Comparison of ENCODE assay signal across 10 cellular contexts in genomic region chr3:150255416-150255815, GRCh38.
A peak's percentile ranks its signal among the peaks of the same experiment; 100 is the strongest.
DNase-seq lines count a peak whose midpoint lies in the region; ATAC-seq and TF ChIP-seq lines count a peak whose summit lies in the region.
"Had no signal": no experiment of that assay in that cellular context is flagged by ENCODE, and none has a peak within 500 bp of the region (broad histone marks: within the 10 kb centered on the region; RNA-seq: fewer than 3 reads in every experiment).

No MANE protein-coding gene starts in this region.

- H3K79me2 ChIP-seq in mesendoderm (ENCODE audit: control insufficient read depth, insufficient read depth, low read length): no peaks in the 10 kb centered on the region

- H4K8ac ChIP-seq in mesendoderm (ENCODE audit: low read depth, low read length): no peak overlapping the region

- H3K79me1 ChIP-seq in mesendoderm (ENCODE audit: low read length): no peaks in the 10 kb centered on the region

- H2BK5ac ChIP-seq in mesendoderm (ENCODE audit: low read length): no peak overlapping the region

- no peak overlapping the region for H2BK120ac ChIP-seq in mesendoderm (ENCODE audit: low read depth, low read length)

- no peak overlapping the region for H2BK15ac ChIP-seq in mesendoderm (replicated peaks; ENCODE audit: low read depth)

- H4K5ac ChIP-seq in mesendoderm (ENCODE audit: low read length): no peak overlapping the region

- 28 to 32% methylated on average over 3 of the region's 3 CpGs for WGBS in esophagus, 2 donors
- WGBS in mesendoderm (ENCODE audit: extremely low coverage, insufficient coverage, low lambda C conversion rate): no CpG with 5 or more reads among the region's 3 CpGs

- H3K27me3 ChIP-seq in esophagus (ENCODE audit: control insufficient read depth in 1 of 2, insufficient read depth in 2 of 2, low read length in 2 of 2) (no peaks in the 10 kb centered on the region), stomach smooth muscle (ENCODE audit: control insufficient read depth in 1 of 2, insufficient read depth in 2 of 2, low read length in 2 of 2) (no peaks in the 10 kb centered on the region), mesendoderm (ENCODE audit: insufficient read depth, low read length, poor library complexity) (no peaks in the 10 kb centered on the region)
- H3K27me3 ChIP-seq: colonic mucosa had no signal

- no peaks in the 10 kb centered on the region for H3K27me3 Mint-ChIP-seq in mesothelial cell of epicardium (ENCODE audit: low read depth)
- H3K27me3 Mint-ChIP-seq in activated T-helper 2 cell treated with anti-CD3 and anti-CD28 coated beads, Interferon-gamma antibody, Interleukin-2, Interleukin-4, amounts not matched to agents 10 μg/mL and 5 μg/mL and 100 μg/mL, durations not matched to agents 14 hours and 24 hours and 36 hours (ENCODE audit: low read depth): peaks cover 7% of the 10 kb centered on the region

- peak overlapping the region; percentile 21 for H3K27ac Mint-ChIP-seq in mesothelial cell of epicardium
- H3K27ac Mint-ChIP-seq in activated T-helper 2 cell treated with anti-CD3 and anti-CD28 coated beads, Interferon-gamma antibody, Interleukin-2, Interleukin-4, amounts not matched to agents 10 μg/mL and 5 μg/mL and 100 μg/mL, durations not matched to agents 14 hours and 24 hours and 36 hours: no peak overlapping the region
- H3K27ac Mint-ChIP-seq: activated T-cell treated with anti-CD3 and anti-CD28 coated beads, Interleukin-2, amount 50 U/mL, for 72 hours had no signal

- no peak overlapping the region for H2AK5ac ChIP-seq in mesendoderm (ENCODE audit: low read length)

- H3K4me1 ChIP-seq in esophagus (ENCODE audit: control insufficient read depth in 2 of 2, insufficient read depth in 2 of 2, low read length in 1 of 2) (peaks cover 0 to 3% of the 10 kb centered on the region in 2 donors), stomach smooth muscle (ENCODE audit: control insufficient read depth, insufficient read depth, low read length) (peaks cover 39% of the 10 kb centered on the region), mesendoderm (ENCODE audit: control insufficient read depth, low read depth, low read length) (no peaks in the 10 kb centered on the region)
- H3K4me1 ChIP-seq: colonic mucosa had no signal

- H3K4ac ChIP-seq in mesendoderm (ENCODE audit: low read depth, low read length): no peak overlapping the region

- H3K9ac ChIP-seq in stomach smooth muscle (ENCODE audit: low read length in 2 of 2): peak overlapping the region; percentile 36 to 60
- no peak overlapping the region for H3K9ac ChIP-seq in mesendoderm (ENCODE audit: low read length)

- DNase-seq in NCI-H2196 treated with DMSO at 0.1 percent for 48 hours (lab: John Stamatoyannopoulos, UW; ENCODE audit: unreplicated experiment) (peak; percentile 50), mesothelial cell of epicardium (ENCODE audit: low spot score in 2 of 2, unreplicated experiment in 2 of 2) (no peak), activated gamma-delta T cell treated with Interleukin-2 at 50 U/mL for 16 hours (no peak), mesendoderm (no peak)
- DNase-seq in activated T-helper 2 cell treated with anti-CD3 and anti-CD28 coated beads, Interferon-gamma antibody, Interleukin-2, Interleukin-4, amounts not matched to agents 10 μg/mL and 5 μg/mL and 100 μg/mL, durations not matched to agents 14 hours and 24 hours and 36 hours (ENCODE audit: low spot score): no peak
- DNase-seq: activated T-cell treated with anti-CD3 and anti-CD28 coated beads, Interleukin-2, amount 50 U/mL, for 72 hours; colonic mucosa had no signal

- H3K36me3 ChIP-seq in esophagus (ENCODE audit: control insufficient read depth in 2 of 2, insufficient read depth in 2 of 2, low read length in 1 of 2) (no peaks in the 10 kb centered on the region), stomach smooth muscle (ENCODE audit: control insufficient read depth in 2 of 2, insufficient read depth in 2 of 2, low read length in 2 of 2) (no peaks in the 10 kb centered on the region), mesendoderm (ENCODE audit: control insufficient read depth, insufficient read depth, low read length) (no peaks in the 10 kb centered on the region)
- H3K36me3 ChIP-seq: colonic mucosa had no signal

- H3K56ac ChIP-seq in mesendoderm (ENCODE audit: low read length): no peak overlapping the region

- H3K27ac ChIP-seq in esophagus (ENCODE audit: low read depth in 2 of 2, low read length in 1 of 2) (peak overlapping the region; percentile 81 to 89), stomach smooth muscle (ENCODE audit: low read length) (peak overlapping the region; percentile 91), mesendoderm (ENCODE audit: low read depth, low read length) (no peak overlapping the region)
- H3K27ac ChIP-seq: colonic mucosa had no signal

- peaks cover 32% of the 10 kb centered on the region for H3K4me1 Mint-ChIP-seq in mesothelial cell of epicardium
- no peaks in the 10 kb centered on the region for H3K4me1 Mint-ChIP-seq in activated T-helper 2 cell treated with anti-CD3 and anti-CD28 coated beads, Interferon-gamma antibody, Interleukin-2, Interleukin-4, amounts not matched to agents 10 μg/mL and 5 μg/mL and 100 μg/mL, durations not matched to agents 14 hours and 24 hours and 36 hours (ENCODE audit: low read depth)

- peaks cover 3% of the 10 kb centered on the region for H3K9me3 Mint-ChIP-seq in mesothelial cell of epicardium
- H3K9me3 Mint-ChIP-seq in activated T-helper 2 cell treated with anti-CD3 and anti-CD28 coated beads, Interferon-gamma antibody, Interleukin-2, Interleukin-4, amounts not matched to agents 10 μg/mL and 5 μg/mL and 100 μg/mL, durations not matched to agents 14 hours and 24 hours and 36 hours: no peaks in the 10 kb centered on the region
- H3K9me3 Mint-ChIP-seq: activated T-cell treated with anti-CD3 and anti-CD28 coated beads, Interleukin-2, amount 50 U/mL, for 72 hours had no signal

- no peak overlapping the region for H3K18ac ChIP-seq in mesendoderm (ENCODE audit: low read length)

- no peak overlapping the region for H3K23ac ChIP-seq in mesendoderm (ENCODE audit: low read length)

- intact Hi-C loops in activated T-helper 2 cell treated with anti-CD3 and anti-CD28 coated beads, Interferon-gamma antibody, Interleukin-2, Interleukin-4, amounts not matched to agents 10 μg/mL and 5 μg/mL and 100 μg/mL, durations not matched to agents 14 hours and 24 hours and 36 hours (cut with micrococcal nuclease): no loop called here

- no peak overlapping the region for H3K4me3 ChIP-seq in esophagus (ENCODE audit: low read depth in 1 of 2, low read length in 2 of 2)
- H3K4me3 ChIP-seq in stomach smooth muscle (ENCODE audit: low read length in 2 of 2): peak overlapping the region in 1 of 2 donors; percentile 44
- no peak overlapping the region for H3K4me3 ChIP-seq in mesendoderm (ENCODE audit: low read length)
- H3K4me3 ChIP-seq: colonic mucosa had no signal

- no peak overlapping the region for H3K4me3 Mint-ChIP-seq in mesothelial cell of epicardium
- no peak overlapping the region for H3K4me3 Mint-ChIP-seq in activated T-helper 2 cell treated with anti-CD3 and anti-CD28 coated beads, Interferon-gamma antibody, Interleukin-2, Interleukin-4, amounts not matched to agents 10 μg/mL and 5 μg/mL and 100 μg/mL, durations not matched to agents 14 hours and 24 hours and 36 hours (ENCODE audit: low read depth)
- H3K4me3 Mint-ChIP-seq: activated T-cell treated with anti-CD3 and anti-CD28 coated beads, Interleukin-2, amount 50 U/mL, for 72 hours had no signal

- no peaks in the 10 kb centered on the region for H3K9me3 ChIP-seq in esophagus (ENCODE audit: control insufficient read depth in 2 of 2, insufficient read depth in 1 of 2, low read depth in 1 of 2, low read length in 1 of 2)
- no peaks in the 10 kb centered on the region for H3K9me3 ChIP-seq in stomach smooth muscle (ENCODE audit: control insufficient read depth in 2 of 2, low read length in 2 of 2)
- H3K9me3 ChIP-seq: colonic mucosa had no signal

- peaks cover 1% of the 10 kb centered on the region for H3K36me3 Mint-ChIP-seq in mesothelial cell of epicardium
- no peaks in the 10 kb centered on the region for H3K36me3 Mint-ChIP-seq in activated T-helper 2 cell treated with anti-CD3 and anti-CD28 coated beads, Interferon-gamma antibody, Interleukin-2, Interleukin-4, amounts not matched to agents 10 μg/mL and 5 μg/mL and 100 μg/mL, durations not matched to agents 14 hours and 24 hours and 36 hours (ENCODE audit: low read depth)

- no peak for TF ChIP-seq CTCF in mesothelial cell of epicardium (IDR thresholded peaks at IDR 0.05; ENCODE audit: unreplicated experiment)

- ATAC-seq in GM21825 (IDR thresholded peaks at IDR 0.05; ENCODE audit: unreplicated experiment): no peak
- ATAC-seq: activated T-cell treated with anti-CD3 and anti-CD28 coated beads, Interleukin-2, amount 50 U/mL, for 72 hours had no signal

- H3K4me2 ChIP-seq in mesendoderm (ENCODE audit: low read length): no peak overlapping the region
